25 cellular contexts compared by ENCODE assay signal in the genomic region with DNA sequence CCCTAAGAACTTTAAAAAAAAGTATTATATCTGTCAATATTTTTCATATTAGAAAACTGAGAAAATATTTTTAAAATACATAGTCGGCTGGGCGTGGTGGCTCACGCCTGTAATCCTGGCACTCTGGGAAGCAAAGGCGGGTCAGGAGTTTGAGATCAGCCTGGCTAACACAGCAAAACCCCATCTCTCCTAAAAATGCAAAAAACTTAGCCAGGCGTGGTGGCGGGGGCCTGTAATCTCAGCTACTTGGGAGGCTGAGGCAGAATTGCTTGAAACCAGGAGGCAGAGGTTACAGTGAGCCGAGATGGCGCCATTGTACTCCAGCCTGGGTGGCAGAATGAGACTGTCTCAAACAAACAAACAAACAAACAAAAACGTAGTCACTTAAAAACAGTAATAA. TPM values are rescaled to one million over a fixed set of nuclear protein-coding genes. Genes with fewer than 3 reads are reported as not detected.
DNase-seq lines count a peak whose midpoint lies in the region; ATAC-seq, FAIRE-seq and TF ChIP-seq lines count a peak whose summit lies in the region.
"Had no signal": no experiment of that assay in that cellular context is flagged by ENCODE, and none has a peak within 500 bp of the region (broad histone marks: within the 10 kb centered on the region; RNA-seq: fewer than 3 reads in every experiment).

No MANE protein-coding gene starts in this region.

- H3K27ac ChIP-seq in HepG2 (ENCODE audit: extremely low read length, insufficient read depth, low read length): peak overlapping the region; percentile 87
- no peak overlapping the region for H3K27ac ChIP-seq in right lobe of liver
- H3K27ac ChIP-seq in GM23338 (ENCODE audit: low read depth): 0 out of 2 replicates have a peak overlapping the region, but pooled peaks have one; percentile 60
- peak overlapping the region; percentile 3 for H3K27ac ChIP-seq in neutrophil
- H3K27ac ChIP-seq: BLaER1, C4-2B, GM23248 had no signal

- H2AFZ ChIP-seq in HepG2 (ENCODE audit: low read length) (no peak overlapping the region), GM23338 (no peak overlapping the region)
- H2AFZ ChIP-seq: GM23248 had no signal

- TF ChIP-seq RAD21 in HepG2 (CRISPR knock-in tag; IDR thresholded peaks at IDR 0.05): no peak

- H3K4me1 ChIP-seq in HepG2 (ENCODE audit: insufficient read depth, low read length): peaks cover 80% of the 10 kb centered on the region
- H3K4me1 ChIP-seq in right lobe of liver: peaks cover 0 to 39% (median 14%) of the 10 kb centered on the region in 4 donors
- peaks cover 24% of the 10 kb centered on the region for H3K4me1 ChIP-seq in GM23338 (ENCODE audit: insufficient read depth)
- peaks cover 36 to 42% of the 10 kb centered on the region in 2 experiments for H3K4me1 ChIP-seq in neutrophil (ENCODE audit: control insufficient read depth in 1 of 2, insufficient read depth in 1 of 2, low read depth in 1 of 2, low read length in 1 of 2)
- no peaks in the 10 kb centered on the region for H3K4me1 ChIP-seq in BE2C

- in situ Hi-C loops in HepG2 (cut with HindIII; ENCODE audit: extremely low pct_ligation_motif_present, low pct_unique_long_range_greater_than_20kb): no loop called here

- H3F3A ChIP-seq in GM23338 (replicated peaks; ENCODE audit: low read depth): peaks cover 17% of the 10 kb centered on the region; the same call in 1 of the 2 replicates

- H3K27me3 ChIP-seq in HepG2 (ENCODE audit: control insufficient read depth in 1 of 2, insufficient read depth in 2 of 2, low read length in 2 of 2) (no peaks in the 10 kb centered on the region; a peak in 1 of 5 replicates), right lobe of liver (no peaks in the 10 kb centered on the region), GM23338 (ENCODE audit: insufficient read depth) (no peaks in the 10 kb centered on the region), neutrophil (no peaks in the 10 kb centered on the region), BE2C (no peaks in the 10 kb centered on the region)
- H3K27me3 ChIP-seq: BLaER1 had no signal

- ATAC-seq in HepG2: no peak
- ATAC-seq in right lobe of liver: no peak
- no peak for ATAC-seq in GM23338
- ATAC-seq in stimulated activated naive CD8-positive, alpha-beta T cell treated with anti-CD3 and anti-CD28 coated beads, Interleukin-15, amount 100 ng/mL, for 72 hours: no peak
- no peak for ATAC-seq in activated T-cell treated with anti-CD3 and anti-CD28 coated beads, Interleukin-2, amount 50 U/mL, for 4 hours
- ATAC-seq: A549, HCT116 had no signal

- FAIRE-seq in HepG2 (lab: Jason Lieb, UNC): no peak
- FAIRE-seq: A549, GM12891, GM18507 had no signal

- no peaks in the 10 kb centered on the region; the same call in 1 of the 2 replicates for H3K9me2 ChIP-seq in GM23338 (ENCODE audit: insufficient read depth)

- CTCF ChIA-PET in HepG2 (lab: Yijun Ruan, JAX; ENCODE audit: low intra/inter-chr PET ratio, low total read pairs): no interaction called here

- H3K9me3 ChIP-seq in HepG2 (ENCODE audit: low read length) (no peaks in the 10 kb centered on the region), right lobe of liver (no peaks in the 10 kb centered on the region), neutrophil (no peaks in the 10 kb centered on the region), BE2C (no peaks in the 10 kb centered on the region)
- H3K9me3 ChIP-seq: A549, BLaER1 had no signal

- no peak overlapping the region for H3K4me3 Mint-ChIP-seq in GM23338
- no peak overlapping the region for H3K4me3 Mint-ChIP-seq in stimulated activated naive CD8-positive, alpha-beta T cell treated with anti-CD3 and anti-CD28 coated beads, Interleukin-15, amount 100 ng/mL, for 72 hours
- no peak overlapping the region for H3K4me3 Mint-ChIP-seq in activated T-cell treated with anti-CD3 and anti-CD28 coated beads, Interleukin-2, amount 50 U/mL, for 4 hours
- H3K4me3 Mint-ChIP-seq: CD4-positive, alpha-beta T cell; H9 had no signal

- peaks cover 34% of the 10 kb centered on the region for H3K79me2 ChIP-seq in HepG2 (ENCODE audit: insufficient read depth, low read length)
- H3K79me2 ChIP-seq in GM23338 (replicated peaks; ENCODE audit: insufficient read depth): peaks cover 90% of the 10 kb centered on the region

- H3K27ac Mint-ChIP-seq in GM23338: no peak overlapping the region
- peak overlapping the region in 1 of 2 donors; percentile 76 for H3K27ac Mint-ChIP-seq in stimulated activated naive CD8-positive, alpha-beta T cell treated with anti-CD3 and anti-CD28 coated beads, Interleukin-15, amount 100 ng/mL, for 72 hours

- peaks cover 13% of the 10 kb centered on the region for H3K27me3 Mint-ChIP-seq in GM23338 (ENCODE audit: insufficient read depth, low read depth, poor library complexity)
- H3K27me3 Mint-ChIP-seq in stimulated activated naive CD8-positive, alpha-beta T cell treated with anti-CD3 and anti-CD28 coated beads, Interleukin-15, amount 100 ng/mL, for 72 hours: no peaks in the 10 kb centered on the region
- H3K27me3 Mint-ChIP-seq in activated T-cell treated with anti-CD3 and anti-CD28 coated beads, Interleukin-2, amount 50 U/mL, for 4 hours (ENCODE audit: low read depth): no peaks in the 10 kb centered on the region
- H3K27me3 Mint-ChIP-seq: CD4-positive, alpha-beta T cell had no signal

- no peak for DNase-seq in HepG2 (ENCODE audit: low spot score)
- DNase-seq in right lobe of liver: no peak
- DNase-seq in GM23338 (ENCODE audit: low spot score): no peak
- DNase-seq in BE2C: no peak
- no peak for DNase-seq in stimulated activated naive CD8-positive, alpha-beta T cell treated with anti-CD3 and anti-CD28 coated beads, Interleukin-15, amount 100 ng/mL, for 72 hours
- DNase-seq in activated T-cell treated with anti-CD3 and anti-CD28 coated beads, Interleukin-2, amount 50 U/mL, for 4 hours: no peak
- no peak for DNase-seq in GM19238 (ENCODE audit: insufficient read length, low spot score)
- DNase-seq: 8988T; ACHN; AML-193; Calu3; CD4-positive, alpha-beta T cell; COR-L47; DMS53; DMS79 treated with DMSO at 0.1 percent for 48 hours; GF-D8; GM23248; H9 had no signal

- H3K36me3 Mint-ChIP-seq in GM23338 (ENCODE audit: low read depth): peaks cover 79% of the 10 kb centered on the region
- H3K36me3 Mint-ChIP-seq in activated T-cell treated with anti-CD3 and anti-CD28 coated beads, Interleukin-2, amount 50 U/mL, for 4 hours (ENCODE audit: insufficient read depth): peaks cover 37% of the 10 kb centered on the region

- 98% methylated on average over 9 of the region's 9 CpGs for WGBS in HepG2 (ENCODE audit: low lambda C conversion rate)
- 91% methylated on average over 8 of the region's 9 CpGs for WGBS in right lobe of liver (ENCODE audit: insufficient coverage, low coverage, low lambda C conversion rate, missing lambda C conversion rate)

- TF ChIP-seq EP300 in HepG2 (IDR thresholded peaks at IDR 0.05; ENCODE audit: low read depth in 2 of 2, low read length in 2 of 2): no peak
- TF ChIP-seq EP300 in HepG2 (CRISPR knock-in tag; IDR thresholded peaks at IDR 0.05; ENCODE audit: borderline replicate concordance): no peak

- peaks cover 39% of the 10 kb centered on the region for H3K4me1 Mint-ChIP-seq in GM23338
- H3K4me1 Mint-ChIP-seq in stimulated activated naive CD8-positive, alpha-beta T cell treated with anti-CD3 and anti-CD28 coated beads, Interleukin-15, amount 100 ng/mL, for 72 hours: peaks cover 59% of the 10 kb centered on the region
- H3K4me1 Mint-ChIP-seq in activated T-cell treated with anti-CD3 and anti-CD28 coated beads, Interleukin-2, amount 50 U/mL, for 4 hours (ENCODE audit: low read depth): peaks cover 38% of the 10 kb centered on the region

- H3K4me2 ChIP-seq in HepG2 (ENCODE audit: low read depth, low read length): no peak overlapping the region
- H3K4me2 ChIP-seq in GM23338: no peak overlapping the region
- H3K4me2 ChIP-seq: A549, BLaER1 had no signal

- no peak overlapping the region for H3K9ac ChIP-seq in HepG2 (ENCODE audit: insufficient read depth, low read depth, low read length)
- H3K9ac ChIP-seq: BLaER1, GM23248 had no signal

- TF ChIP-seq POLR2A in HepG2 (IDR thresholded peaks at IDR 0.05; ENCODE audit: insufficient read depth in 1 of 2, low read depth in 2 of 2, low read length in 2 of 2) (no peak), right lobe of liver (IDR thresholded peaks at IDR 0.05) (no peak)

- peaks cover 3% of the 10 kb centered on the region; the same call in 1 of the 3 replicates for H3K9me3 Mint-ChIP-seq in GM23338
- no peaks in the 10 kb centered on the region for H3K9me3 Mint-ChIP-seq in stimulated activated naive CD8-positive, alpha-beta T cell treated with anti-CD3 and anti-CD28 coated beads, Interleukin-15, amount 100 ng/mL, for 72 hours
- no peaks in the 10 kb centered on the region for H3K9me3 Mint-ChIP-seq in activated T-cell treated with anti-CD3 and anti-CD28 coated beads, Interleukin-2, amount 50 U/mL, for 4 hours
- H3K9me3 Mint-ChIP-seq: CD4-positive, alpha-beta T cell had no signal

- no peaks in the 10 kb centered on the region for H3K36me3 ChIP-seq in HepG2 (replicated peaks in 1 of 2; ENCODE audit: control insufficient read depth in 1 of 2, insufficient read depth in 2 of 2, low read length in 2 of 2)
- peaks cover 0 to 4% (median 0%) of the 10 kb centered on the region in 4 donors for H3K36me3 ChIP-seq in right lobe of liver
- peaks cover 22% of the 10 kb centered on the region; the same call in 1 of the 2 replicates for H3K36me3 ChIP-seq in GM23338 (ENCODE audit: insufficient read depth)
- H3K36me3 ChIP-seq in neutrophil: no peaks in the 10 kb centered on the region
- no peaks in the 10 kb centered on the region for H3K36me3 ChIP-seq in BE2C

- no TSS peak for BruUV-seq in HepG2 (replicated peaks; lab: Mats Ljungman, UMichigan)

- no peak for TF ChIP-seq CTCF in HepG2 (CRISPR knock-in tag; IDR thresholded peaks at IDR 0.05)
- TF ChIP-seq CTCF in right lobe of liver (IDR thresholded peaks at IDR 0.05): no peak
- no peak for TF ChIP-seq CTCF in GM23338 (conservative IDR thresholded peaks at IDR 0.05; ENCODE audit: low read depth in 2 of 2)
- no peak for TF ChIP-seq CTCF in neutrophil (IDR thresholded peaks at IDR 0.05)
- no peak for TF ChIP-seq CTCF in BE2C (IDR thresholded peaks at IDR 0.05; ENCODE audit: low read depth, low read length)

- POLR2A ChIA-PET in HepG2 (lab: Yijun Ruan, JAX): interaction anchor here (1.4 kb wide), 1 partner anchor 58 kb away, joined by 6 read pairs; no protein-coding TSS in a partner anchor

- intact Hi-C loops in HepG2 (cut with micrococcal nuclease; ENCODE audit: unreplicated experiment) (no loop called here), right lobe of liver (cut with DNase I) (no loop called here)

- H4K20me1 ChIP-seq in HepG2 (ENCODE audit: insufficient read depth, low read length) (no peaks in the 10 kb centered on the region), GM23338 (replicated peaks; ENCODE audit: insufficient read depth) (peaks cover 22% of the 10 kb centered on the region)

- no peak overlapping the region for H3K4me3 ChIP-seq in HepG2 (replicated peaks in 1 of 3; ENCODE audit: insufficient read depth in 1 of 3, low read depth in 2 of 3, low read length in 3 of 3)
- no peak overlapping the region for H3K4me3 ChIP-seq in right lobe of liver
- H3K4me3 ChIP-seq in GM23338: no peak overlapping the region
- no peak overlapping the region for H3K4me3 ChIP-seq in neutrophil (ENCODE audit: low read depth in 1 of 2, low read length in 1 of 2)
- H3K4me3 ChIP-seq in BE2C (ENCODE audit: low read depth, low read length): no peak overlapping the region
- H3K4me3 ChIP-seq: A549, BLaER1, GM23248 had no signal

RNA-seq across cellular contexts. Expression of a gene that starts 5.1 kb away (rescaled TPM):
- total RNA-seq in HepG2 (2016; rRNA removed; fragmentation: Illumina TruSeq; extraction: Trizol) (62.1 and 64.6 TPM in 2 replicates), right lobe of liver (10 to 100 TPM; 28.6 to 45.3 (median 35.4) TPM)
- total RNA-seq in HepG2 (2016; cell fraction: cytosol; rRNA removed; fragmentation: Illumina TruSeq; extraction: Trizol; ENCODE audit: low read depth): 70.3 and 83.0 TPM in 2 replicates
- total RNA-seq in HepG2 (2016; cell fraction: insoluble cytoplasmic fraction; rRNA removed; fragmentation: Illumina TruSeq; extraction: Trizol): 58.7 and 60.0 TPM in 2 replicates
- total RNA-seq in HepG2 (2016; cell fraction: membrane; rRNA removed; fragmentation: Illumina TruSeq; extraction: Trizol): 130 and 138 TPM in 2 replicates
- total RNA-seq in HepG2 (2016; cell fraction: nucleus; rRNA removed; fragmentation: Illumina TruSeq; extraction: Trizol): 26.8 and 30.5 TPM in 2 replicates
- polyA plus RNA-seq in HepG2 (2011; rRNA removed) (84.0 and 116 TPM in 2 replicates), GM23338 (2016; fragmentation: Nextera tagmentation; extraction: Ambion mirVana) (29.3 and 39.4 TPM in 2 replicates)
- polyA plus RNA-seq in HepG2 (2011; cell fraction: cytosol; rRNA removed): 56.6 and 82.6 TPM in 2 replicates
- polyA plus RNA-seq in HepG2 (2011; cell fraction: nucleus; rRNA removed): 32.2 and 32.7 TPM in 2 replicates
- 88.5 and 102 TPM in 2 replicates for polyA plus RNA-seq in HepG2 (2012)
- 102 and 116 TPM in 2 replicates for polyA plus RNA-seq in HepG2 (2016; cell fraction: cytosol; fragmentation: Illumina TruSeq; extraction: Trizol; ENCODE audit: low read depth)
- 68.3 and 73.2 TPM in 2 replicates for polyA plus RNA-seq in HepG2 (2016; cell fraction: insoluble cytoplasmic fraction; fragmentation: Illumina TruSeq; extraction: Trizol; ENCODE audit: low read depth)
- polyA plus RNA-seq in HepG2 (2016; cell fraction: membrane; fragmentation: Illumina TruSeq; extraction: Trizol; ENCODE audit: low read depth): 124 and 125 TPM in 2 replicates
- polyA plus RNA-seq in HepG2 (2016; cell fraction: nucleus; fragmentation: Illumina TruSeq; extraction: Trizol; ENCODE audit: insufficient read depth, low read depth): 42.2 and 45.3 TPM in 2 replicates
- 60.2 and 78.6 TPM in 2 replicates for polyA minus RNA-seq in HepG2 (2011; rRNA and poly(A)+ RNA removed; ENCODE audit: low replicate concordance)
- polyA minus RNA-seq in HepG2 (2011; cell fraction: cytosol; rRNA and poly(A)+ RNA removed): 66.3 and 77.2 TPM in 2 replicates
- 32.3 and 45.8 TPM in 2 replicates for polyA minus RNA-seq in HepG2 (2011; cell fraction: nucleus; rRNA and poly(A)+ RNA removed)
- total RNA-seq in GM23338 (2014; rRNA removed; shearing (Covaris generic)): 120 and 129 TPM in 2 replicates
- 28.0 TPM for polyA plus RNA-seq in BE2C (2012; ENCODE audit: insufficient read depth, insufficient read length, low read depth)
- total RNA-seq in activated T-cell treated with anti-CD3 and anti-CD28 coated beads, Interleukin-2, amount 50 U/mL, for 4 hours: 100 to 1,000 TPM; 131 to 153 (median 137) TPM

Comparison
In these comparisons a context has a peak if more than half of its experiments do, and no peak if none do; other contexts are left out.
1. H3K27ac ChIP-seq: peak in HepG2 (single experiment), GM23338 (single experiment) and neutrophil (single experiment); none in right lobe of liver (0 of 3).